Comparison of ENCODE assay signal across 8 cellular contexts in genomic region chr21:44846485-44847260, GRCh38. TPM values are rescaled to one million over a fixed set of nuclear protein-coding genes. Genes with fewer than 3 reads are reported as not detected.
A peak's percentile ranks its signal among the peaks of the same experiment; 100 is the strongest.
DNase-seq lines count a peak whose midpoint lies in the region; ATAC-seq, FAIRE-seq and TF ChIP-seq lines count a peak whose summit lies in the region.

No MANE protein-coding gene starts in this region.

- no peaks in the 10 kb centered on the region for H4K20me1 ChIP-seq in keratinocyte (ENCODE audit: control insufficient read depth, extremely low read depth, insufficient read depth, low read length)

- H3K9me3 Mint-ChIP-seq in osteocyte (ENCODE audit: unreplicated experiment): no peaks in the 10 kb centered on the region

- WGBS in adrenal gland, 4 donors: 46 to 53% (median 48%) methylated on average over 18 to 27 of the region's 27 CpGs

- H3K4me1 ChIP-seq in adrenal gland (replicated peaks in 1 of 2) (peaks cover 14 to 30% of the 10 kb centered on the region in 2 donors), keratinocyte (ENCODE audit: control insufficient read depth, extremely low read depth, insufficient read depth, low read length) (peaks cover 13% of the 10 kb centered on the region)

- H3K27me3 Mint-ChIP-seq in osteocyte (ENCODE audit: unreplicated experiment): peaks cover 6% of the 10 kb centered on the region

- H3K9ac ChIP-seq in keratinocyte (ENCODE audit: control insufficient read depth, extremely low read depth, insufficient read depth, low read length): peak overlapping the region; percentile 56

- H3K9me1 ChIP-seq in keratinocyte (ENCODE audit: control insufficient read depth, extremely low read depth, insufficient read depth, low read length): no peaks in the 10 kb centered on the region

- no peak for TF ChIP-seq POLR2A in adrenal gland (IDR thresholded peaks at IDR 0.05)

- H3K27me3 ChIP-seq in adrenal gland (no peaks in the 10 kb centered on the region), keratinocyte (ENCODE audit: control insufficient read depth, extremely low read depth, insufficient read depth, low read length) (peaks cover 15% of the 10 kb centered on the region)

- peaks cover 24% of the 10 kb centered on the region for H3K36me3 Mint-ChIP-seq in osteocyte (ENCODE audit: unreplicated experiment)

- dilution Hi-C loops in keratinocyte (cut with MboI; ENCODE audit: extremely low pct_ligation_motif_present, low sequenced_read_pairs): no loop called here

- intact Hi-C loops in adrenal gland (cut with DNase I): no loop called here

- ATAC-seq in HG02973 (IDR thresholded peaks at IDR 0.05; ENCODE audit: unreplicated experiment) (no peak), HG02588 (IDR thresholded peaks at IDR 0.05; ENCODE audit: unreplicated experiment) (no peak)

- H3K27ac ChIP-seq in adrenal gland: no peak overlapping the region
- no peak overlapping the region for H3K27ac ChIP-seq in keratinocyte (ENCODE audit: control insufficient read depth, insufficient read depth, low read length)

- peak; percentile 73 for FAIRE-seq in keratinocyte (lab: Jason Lieb, UNC)

- H3K9me3 ChIP-seq in adrenal gland (replicated peaks in 1 of 3) (no peaks in the 10 kb centered on the region), keratinocyte (ENCODE audit: control insufficient read depth, low read depth, low read length) (no peaks in the 10 kb centered on the region)

- peak overlapping the region; percentile 92 for H3K4me2 ChIP-seq in keratinocyte (ENCODE audit: control insufficient read depth, extremely low read depth, insufficient read depth, low read depth, low read length)

- DNase-seq in GM04504 (ENCODE audit: low read depth) (peak; percentile 32), RPMI7951 (ENCODE audit: low read depth) (peak; percentile 54), adrenal gland (peak in 6 of 7 donors; percentile 43 to 79 (median 62)), keratinocyte (ENCODE audit: low read depth, low spot score) (no peak), osteocyte (ENCODE audit: extremely low spot score, unreplicated experiment) (no peak)
- DNase-seq in stimulated activated CD4-positive, alpha-beta T cell treated with anti-CD3 and anti-CD28 coated beads, Interleukin-1b, Interleukin-23, amount 100 ng/mL, for 48 hours: peak; percentile 52

- no peak overlapping the region for H3K27ac Mint-ChIP-seq in osteocyte (ENCODE audit: unreplicated experiment)

- peaks cover 0 to 27% of the 10 kb centered on the region in 2 donors for H3K36me3 ChIP-seq in adrenal gland (replicated peaks in 1 of 2)
- peaks cover 14 to 22% of the 10 kb centered on the region in 2 experiments for H3K36me3 ChIP-seq in keratinocyte (ENCODE audit: control insufficient read depth in 2 of 2, extremely low read depth in 1 of 2, insufficient read depth in 2 of 2, low read length in 2 of 2)

- peak overlapping the region in 1 of 4 donors; percentile 42 for H3K4me3 ChIP-seq in adrenal gland
- H3K4me3 ChIP-seq in keratinocyte (ENCODE audit: control insufficient read depth in 2 of 3, extremely low read depth in 1 of 3, insufficient read depth in 2 of 3, low read depth in 1 of 3, low read length in 3 of 3): peak overlapping the region in 1 of 3 experiments; percentile 49

- peaks cover 23% of the 10 kb centered on the region for H3K4me1 Mint-ChIP-seq in osteocyte (ENCODE audit: unreplicated experiment)

- peak overlapping the region; percentile 39 for H2AFZ ChIP-seq in keratinocyte (ENCODE audit: control insufficient read depth, low read length)

- no peak overlapping the region for H3K4me3 Mint-ChIP-seq in osteocyte (ENCODE audit: unreplicated experiment)

- H3K79me2 ChIP-seq in keratinocyte (ENCODE audit: control insufficient read depth, insufficient read depth, low read length): no peaks in the 10 kb centered on the region

- no peak for TF ChIP-seq CTCF in adrenal gland (IDR thresholded peaks at IDR 0.05)
- TF ChIP-seq CTCF in keratinocyte (optimal IDR thresholded peaks at IDR 0.05 in 1 of 3, IDR thresholded peaks at IDR 0.05 in 1 of 3, conservative IDR thresholded peaks at IDR 0.05 in 1 of 3; ENCODE audit: extremely low read depth in 1 of 3, insufficient read depth in 2 of 3, low read length in 3 of 3): no peak
- TF ChIP-seq CTCF in osteocyte (IDR thresholded peaks at IDR 0.05): no peak

RNA-seq across cellular contexts. Expression of gene PTTG1IP, which starts 26.8 kb away (rescaled TPM):
- 241 and 255 TPM in 2 replicates for total RNA-seq in RPMI7951 (2014; rRNA removed; shearing (Covaris generic))
- total RNA-seq in adrenal gland (100 to 1,000 TPM; 114 to 467 (median 251) TPM), osteocyte (318 and 328 TPM in 2 replicates)
- polyA plus RNA-seq in adrenal gland (100 to 1,000 TPM; 110 to 138 (median 118) TPM), keratinocyte (132 to 140 TPM (median 137 TPM) in 3 replicates)
- polyA plus RNA-seq in keratinocyte (2011; ENCODE audit: low read depth): 97.7 TPM
- 114 and 141 TPM in 2 replicates for polyA plus RNA-seq in keratinocyte (2011; cell fraction: cytosol; rRNA removed)
- polyA plus RNA-seq in keratinocyte (2011; cell fraction: nucleus; rRNA removed): 152 and 154 TPM in 2 replicates
- 111 and 120 TPM in 2 replicates for polyA plus RNA-seq in keratinocyte (2012; ENCODE audit: low replicate concordance)
- polyA minus RNA-seq in keratinocyte: 69.3 to 118 TPM (median 90.8 TPM) in 3 replicates
- 232 TPM for polyA minus RNA-seq in keratinocyte (2011; cell fraction: cytosol; rRNA and poly(A)+ RNA removed)
- polyA minus RNA-seq in keratinocyte (2011; cell fraction: nucleus; rRNA and poly(A)+ RNA removed): 92.1 and 106 TPM in 2 replicates

RNA-seq across cellular contexts. Expression of gene SUMO3, which starts 28.8 kb away (rescaled TPM):
- 88.6 and 100.0 TPM in 2 replicates for total RNA-seq in RPMI7951 (2014; rRNA removed; shearing (Covaris generic))
- 10 to 100 TPM; 64.4 to 92.3 (median 80.2) TPM for total RNA-seq in adrenal gland
- polyA plus RNA-seq in adrenal gland: 10 to 100 TPM; 21.1 to 70.6 (median 36.4) TPM
- 69.3 to 132 TPM (median 115 TPM) in 3 replicates for polyA plus RNA-seq in keratinocyte
- polyA plus RNA-seq in keratinocyte (2011; ENCODE audit: low read depth): 21.6 TPM
- 134 and 154 TPM in 2 replicates for polyA plus RNA-seq in keratinocyte (2011; cell fraction: cytosol; rRNA removed)
- polyA plus RNA-seq in keratinocyte (2011; cell fraction: nucleus; rRNA removed): 33.1 and 37.7 TPM in 2 replicates
- 51.1 and 105 TPM in 2 replicates for polyA plus RNA-seq in keratinocyte (2012; ENCODE audit: low replicate concordance)
- 62.1 to 83.9 TPM (median 66.2 TPM) in 3 replicates for polyA minus RNA-seq in keratinocyte
- polyA minus RNA-seq in keratinocyte (2011; cell fraction: cytosol; rRNA and poly(A)+ RNA removed): 103 TPM
- polyA minus RNA-seq in keratinocyte (2011; cell fraction: nucleus; rRNA and poly(A)+ RNA removed): 13.4 and 18.2 TPM in 2 replicates
- 69.6 and 74.9 TPM in 2 replicates for total RNA-seq in osteocyte

RNA-seq across cellular contexts. Expression of gene UBE2G2, which starts 45.1 kb away (rescaled TPM):
- total RNA-seq in RPMI7951 (2014; rRNA removed; shearing (Covaris generic)): 40.2 and 40.7 TPM in 2 replicates
- 10 to 100 TPM; 50.8 to 99.9 (median 74.1) TPM for total RNA-seq in adrenal gland
- 10 to 100 TPM; 44.8 to 72.8 (median 63.7) TPM for polyA plus RNA-seq in adrenal gland
- polyA plus RNA-seq in keratinocyte: 82.0 to 114 TPM (median 106 TPM) in 3 replicates
- polyA plus RNA-seq in keratinocyte (2011; ENCODE audit: low read depth): 44.9 TPM
- 65.3 and 72.5 TPM in 2 replicates for polyA plus RNA-seq in keratinocyte (2011; cell fraction: cytosol; rRNA removed)
- polyA plus RNA-seq in keratinocyte (2011; cell fraction: nucleus; rRNA removed): 241 and 269 TPM in 2 replicates
- polyA plus RNA-seq in keratinocyte (2012; ENCODE audit: low replicate concordance): 51.6 and 64.6 TPM in 2 replicates
- 47.3 to 114 TPM (median 111 TPM) in 3 replicates for polyA minus RNA-seq in keratinocyte
- polyA minus RNA-seq in keratinocyte (2011; cell fraction: cytosol; rRNA and poly(A)+ RNA removed): 58.9 TPM
- polyA minus RNA-seq in keratinocyte (2011; cell fraction: nucleus; rRNA and poly(A)+ RNA removed): 66.2 and 111 TPM in 2 replicates
- 74.7 and 78.7 TPM in 2 replicates for total RNA-seq in osteocyte

Comparison
In these comparisons a context has a peak if more than half of its experiments do, and no peak if none do; other contexts are left out.
1. DNase-seq: peak in GM04504 (single experiment), RPMI7951 (single experiment), adrenal gland (6 of 7) and stimulated activated CD4-positive, alpha-beta T cell treated with anti-CD3 and anti-CD28 coated beads, Interleukin-1b, Interleukin-23, amount 100 ng/mL, for 48 hours (single experiment); none in keratinocyte (single experiment) and osteocyte (single experiment).